1 cellular context compared by ENCODE assay signal in the genomic region with DNA sequence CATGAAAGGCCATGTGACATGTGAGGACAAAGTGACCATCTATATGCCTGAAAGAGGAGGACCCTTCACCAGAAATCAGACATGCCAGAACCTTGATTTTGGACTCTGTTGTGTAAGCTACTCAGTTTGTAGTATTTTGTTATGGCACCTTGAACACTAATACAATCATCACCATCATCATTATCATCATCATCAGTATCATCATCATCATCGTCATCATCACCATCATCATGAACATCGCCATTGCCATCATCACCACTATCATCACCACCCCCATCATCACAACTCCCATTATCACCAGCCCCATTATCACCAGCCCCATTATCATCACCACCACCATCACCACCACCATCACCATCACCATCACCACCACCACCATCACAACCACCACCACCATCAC.
TF ChIP-seq lines count a peak whose summit lies in the region.

No MANE protein-coding gene starts in this region.

TF ChIP-seq in IMR-90, 13 proteins besides CTCF, POLR2A, EP300 and RAD21:
- no peak for TF ChIP-seq RFX5 (IDR thresholded peaks at IDR 0.05; ENCODE audit: low read depth, low read length)
- TF ChIP-seq CHD1 (IDR thresholded peaks at IDR 0.05; ENCODE audit: low read depth, low read length): no peak
- no peak for TF ChIP-seq RCOR1 (IDR thresholded peaks at IDR 0.05; ENCODE audit: insufficient replicate concordance, low read length)
- no peak for TF ChIP-seq SMC3 (IDR thresholded peaks at IDR 0.05; ENCODE audit: low read depth, low read length)
- no peak for TF ChIP-seq MAZ (IDR thresholded peaks at IDR 0.05; ENCODE audit: borderline replicate concordance, low read depth, low read length)
- no peak for TF ChIP-seq MAFK (IDR thresholded peaks at IDR 0.05; ENCODE audit: low read depth, low read length)
- TF ChIP-seq MXI1 (IDR thresholded peaks at IDR 0.05; ENCODE audit: borderline replicate concordance, low read depth, low read length): no peak
- TF ChIP-seq BHLHE40 (IDR thresholded peaks at IDR 0.05; ENCODE audit: low read depth, low read length): no peak
- no peak for TF ChIP-seq NFE2L2 (IDR thresholded peaks at IDR 0.05; ENCODE audit: low read depth, low read length)
- TF ChIP-seq CEBPB (IDR thresholded peaks at IDR 0.05; ENCODE audit: low read depth, low read length): no peak
- no peak for TF ChIP-seq USF2 (IDR thresholded peaks at IDR 0.05; ENCODE audit: low read depth, low read length)
- TF ChIP-seq, protein P1, sequence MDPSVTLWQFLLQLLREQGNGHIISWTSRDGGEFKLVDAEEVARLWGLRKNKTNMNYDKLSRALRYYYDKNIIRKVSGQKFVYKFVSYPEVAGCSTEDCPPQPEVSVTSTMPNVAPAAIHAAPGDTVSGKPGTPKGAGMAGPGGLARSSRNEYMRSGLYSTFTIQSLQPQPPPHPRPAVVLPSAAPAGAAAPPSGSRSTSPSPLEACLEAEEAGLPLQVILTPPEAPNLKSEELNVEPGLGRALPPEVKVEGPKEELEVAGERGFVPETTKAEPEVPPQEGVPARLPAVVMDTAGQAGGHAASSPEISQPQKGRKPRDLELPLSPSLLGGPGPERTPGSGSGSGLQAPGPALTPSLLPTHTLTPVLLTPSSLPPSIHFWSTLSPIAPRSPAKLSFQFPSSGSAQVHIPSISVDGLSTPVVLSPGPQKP (IDR thresholded peaks at IDR 0.05; ENCODE audit: borderline replicate concordance, low read depth, low read length): no peak
- no peak for TF ChIP-seq FOS (IDR thresholded peaks at IDR 0.05; ENCODE audit: low read depth, low read length)
